12 cellular contexts compared by ENCODE assay signal in genomic region chr12:49512541-49512940, GRCh38. TPM values are rescaled to one million over a fixed set of nuclear protein-coding genes. Genes with fewer than 3 reads are reported as not detected.
DNase-seq lines count a peak whose midpoint lies in the region; ATAC-seq and TF ChIP-seq lines count a peak whose summit lies in the region.
"Had no signal": no experiment of that assay in that cellular context is flagged by ENCODE, and none has a peak within 500 bp of the region (broad histone marks: within the 10 kb centered on the region; RNA-seq: fewer than 3 reads in every experiment).

No MANE protein-coding gene starts in this region.

- DNase-seq in HFFc6 (no peak), SK-N-MC (ENCODE audit: low read depth, low spot score) (no peak), progenitor cell of endocrine pancreas (ENCODE audit: low spot score, unreplicated experiment) (no peak), iPS-NIHi11 (ENCODE audit: low spot score) (no peak), Right ventricle myocardium superior (no peak)
- no peak for DNase-seq in activated naive CD4-positive, alpha-beta T cell treated with anti-CD3 and anti-CD28 coated beads, Interleukin-2, amount 10 ng/mL, durations not matched to agents 7 days and 5 days
- DNase-seq: CD4-positive, CD25-positive, alpha-beta regulatory T cell; DMS53; GF-D8; KBM-7 had no signal

- H3K9me3 Mint-ChIP-seq in HFFc6 (no peaks in the 10 kb centered on the region), progenitor cell of endocrine pancreas (ENCODE audit: low read depth) (no peaks in the 10 kb centered on the region)
- no peaks in the 10 kb centered on the region for H3K9me3 Mint-ChIP-seq in activated naive CD4-positive, alpha-beta T cell treated with anti-CD3 and anti-CD28 coated beads, Interleukin-2, amount 10 ng/mL, durations not matched to agents 7 days and 5 days
- H3K9me3 Mint-ChIP-seq: CD4-positive, CD25-positive, alpha-beta regulatory T cell had no signal

- peak overlapping the region; percentile 60 for H3K27ac Mint-ChIP-seq in HFFc6
- H3K27ac Mint-ChIP-seq in progenitor cell of endocrine pancreas: peak overlapping the region; percentile 62
- H3K27ac Mint-ChIP-seq in activated naive CD4-positive, alpha-beta T cell treated with anti-CD3 and anti-CD28 coated beads, Interleukin-2, amount 10 ng/mL, durations not matched to agents 7 days and 5 days: no peak overlapping the region
- H3K27ac Mint-ChIP-seq: CD4-positive, CD25-positive, alpha-beta regulatory T cell had no signal

- CTCF ChIA-PET in activated naive CD4-positive, alpha-beta T cell treated with anti-CD3 and anti-CD28 coated beads, Interleukin-2, amount 10 ng/mL, durations not matched to agents 7 days and 5 days (lab: Charles Lee): interaction anchor here (0.7 to 12.6 kb wide), 5 partner anchors 8 to 166 kb away, joined by 3 to 309 read pairs (median 5); partner anchors contain the start of genes DNAJC22 and SPATS2

- peaks cover under 1% of the 10 kb centered on the region; the same call in 1 of the 2 replicates for H3K36me3 Mint-ChIP-seq in HFFc6 (ENCODE audit: low read depth)
- peaks cover 5% of the 10 kb centered on the region for H3K36me3 Mint-ChIP-seq in progenitor cell of endocrine pancreas (ENCODE audit: insufficient read depth)
- no peaks in the 10 kb centered on the region for H3K36me3 Mint-ChIP-seq in activated naive CD4-positive, alpha-beta T cell treated with anti-CD3 and anti-CD28 coated beads, Interleukin-2, amount 10 ng/mL, durations not matched to agents 7 days and 5 days
- H3K36me3 Mint-ChIP-seq: CD4-positive, CD25-positive, alpha-beta regulatory T cell had no signal

- TF ChIP-seq CTCF in HFFc6 (IDR thresholded peaks at IDR 0.05) (no peak), progenitor cell of endocrine pancreas (IDR thresholded peaks at IDR 0.05; ENCODE audit: unreplicated experiment) (no peak)

- no peak overlapping the region for H2AFZ ChIP-seq in ACC112 (ENCODE audit: low read length, unreplicated experiment)

- H3K27ac ChIP-seq in ACC112 (ENCODE audit: low read depth, low read length) (peak overlapping the region; percentile 14; the same call in 1 of the 2 replicates), SK-N-MC (0 out of 2 replicates have a peak overlapping the region, but pooled peaks have one; percentile 30)
- H3K27ac ChIP-seq: BLaER1 treated with 17β-estradiol and CSF1 and Interleukin-3, amounts not matched to agents 10 nM and 100 nM had no signal

- no peaks in the 10 kb centered on the region for H3K27me3 ChIP-seq in ACC112 (ENCODE audit: insufficient read depth, low read length)
- H3K27me3 ChIP-seq: BLaER1 treated with 17β-estradiol and CSF1 and Interleukin-3, amounts not matched to agents 10 nM and 100 nM had no signal

- intact Hi-C loops in Right ventricle myocardium superior (cut with DNase I): loop anchor here (2.0 kb wide), 1 partner anchor 154 kb away; no protein-coding TSS in a partner anchor

- H3K4me1 Mint-ChIP-seq in HFFc6 (ENCODE audit: low read depth): peaks cover 64% of the 10 kb centered on the region
- H3K4me1 Mint-ChIP-seq in progenitor cell of endocrine pancreas (ENCODE audit: low read depth): peaks cover 30% of the 10 kb centered on the region
- H3K4me1 Mint-ChIP-seq in activated naive CD4-positive, alpha-beta T cell treated with anti-CD3 and anti-CD28 coated beads, Interleukin-2, amount 10 ng/mL, durations not matched to agents 7 days and 5 days: no peaks in the 10 kb centered on the region
- H3K4me1 Mint-ChIP-seq: CD4-positive, CD25-positive, alpha-beta regulatory T cell had no signal

- H3K27me3 Mint-ChIP-seq in HFFc6 (ENCODE audit: insufficient read depth): peaks cover 2% of the 10 kb centered on the region; the same call in 1 of the 2 replicates
- H3K27me3 Mint-ChIP-seq in progenitor cell of endocrine pancreas: no peaks in the 10 kb centered on the region
- no peaks in the 10 kb centered on the region for H3K27me3 Mint-ChIP-seq in activated naive CD4-positive, alpha-beta T cell treated with anti-CD3 and anti-CD28 coated beads, Interleukin-2, amount 10 ng/mL, durations not matched to agents 7 days and 5 days
- H3K27me3 Mint-ChIP-seq: CD4-positive, CD25-positive, alpha-beta regulatory T cell had no signal

- peaks cover 50% of the 10 kb centered on the region for H3K4me1 ChIP-seq in ACC112 (ENCODE audit: control insufficient read depth, insufficient read depth, low read length, unreplicated experiment)

- no peak overlapping the region for H3K9ac ChIP-seq in SK-N-MC (ENCODE audit: insufficient read length)
- H3K9ac ChIP-seq: BLaER1 treated with 17β-estradiol and CSF1 and Interleukin-3, amounts not matched to agents 10 nM and 100 nM had no signal

- ATAC-seq in Right ventricle myocardium superior (ENCODE audit: poor library complexity): no peak

- H3K36me3 ChIP-seq in ACC112 (ENCODE audit: insufficient read depth, low read length): 0 out of 2 replicates have a peak, but pooled peaks cover 10% of the 10 kb centered on the region
- H3K36me3 ChIP-seq in SK-N-MC (ENCODE audit: insufficient read depth, low read length): peaks cover 4% of the 10 kb centered on the region; the same call in 1 of the 2 replicates

- no peaks in the 10 kb centered on the region for H3K79me2 ChIP-seq in ACC112 (ENCODE audit: control insufficient read depth, insufficient read depth, low read length, unreplicated experiment)

- no peaks in the 10 kb centered on the region for H3K9me3 ChIP-seq in SK-N-MC (ENCODE audit: low read depth, low read length)
- H3K9me3 ChIP-seq: BLaER1 treated with 17β-estradiol and CSF1 and Interleukin-3, amounts not matched to agents 10 nM and 100 nM had no signal

- H3K4me3 ChIP-seq in ACC112 (ENCODE audit: low read depth, low read length): no peak overlapping the region
- H3K4me3 ChIP-seq in SK-N-MC: no peak overlapping the region
- H3K4me3 ChIP-seq: BLaER1 treated with 17β-estradiol and CSF1 and Interleukin-3, amounts not matched to agents 10 nM and 100 nM had no signal

- H3K4me3 Mint-ChIP-seq in HFFc6 (no peak overlapping the region), progenitor cell of endocrine pancreas (ENCODE audit: low read depth) (no peak overlapping the region)
- H3K4me3 Mint-ChIP-seq in activated naive CD4-positive, alpha-beta T cell treated with anti-CD3 and anti-CD28 coated beads, Interleukin-2, amount 10 ng/mL, durations not matched to agents 7 days and 5 days: no peak overlapping the region
- H3K4me3 Mint-ChIP-seq: CD4-positive, CD25-positive, alpha-beta regulatory T cell had no signal

RNA-seq across cellular contexts. Expression of gene KCNH3, which starts 26.3 kb away (rescaled TPM):
- total RNA-seq in HFFc6 (2021; fragmentation: NEBNext Ultra II Directional; extraction: Animal tissue kit (Norgen Biotek cat#: 25700)): under 1 TPM in 2 of 6 experiments, not detected in 4; 0.05 to 0.10 TPM
- total RNA-seq in progenitor cell of endocrine pancreas (29.2 and 31.9 TPM in 2 replicates), Right ventricle myocardium superior (0.16 TPM)

RNA-seq across cellular contexts. Expression of gene MCRS1, which starts 55.4 kb away (rescaled TPM):
- total RNA-seq in HFFc6 (2021; fragmentation: NEBNext Ultra II Directional; extraction: Animal tissue kit (Norgen Biotek cat#: 25700)): 10 to 100 TPM; 46.2 to 59.8 (median 55.4) TPM
- total RNA-seq in progenitor cell of endocrine pancreas (88.1 and 92.6 TPM in 2 replicates), Right ventricle myocardium superior (83.0 TPM)

Comparison
In these comparisons a context has a peak if more than half of its experiments do, and no peak if none do; other contexts are left out.
1. RNA of gene KCNH3, which starts 26.3 kb away (total RNA-seq): 29.2 to 31.9 TPM in progenitor cell of endocrine pancreas; 0.16 TPM in Right ventricle myocardium superior (single experiment) and 0.05 to 0.10 TPM in HFFc6; every median in the first group is over 10 times any median in the second.